30 cellular contexts compared by ENCODE assay signal in the genomic region with DNA sequence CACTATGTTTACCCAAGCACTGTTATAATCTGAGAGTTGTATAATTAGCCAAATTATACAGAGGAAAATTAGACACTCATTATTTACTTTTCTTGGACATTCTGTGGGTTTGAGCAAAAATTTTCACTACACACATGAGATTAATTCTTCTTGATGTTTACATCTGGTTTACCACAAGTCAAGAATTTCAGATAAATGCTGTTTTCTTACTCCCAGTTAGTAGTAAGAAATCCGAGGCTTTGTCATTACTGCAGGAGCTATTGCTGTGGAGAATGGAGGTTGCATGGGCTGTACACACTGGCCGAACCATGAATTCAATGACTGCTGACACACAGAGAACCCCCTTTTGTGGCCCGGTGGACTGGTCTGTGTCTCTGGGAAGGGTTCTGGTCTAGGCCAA.
"Had no signal": no experiment of that assay in that cellular context is flagged by ENCODE, and none has a peak within 500 bp of the region (broad histone marks: within the 10 kb centered on the region; RNA-seq: fewer than 3 reads in every experiment).

No MANE protein-coding gene starts in this region.

- H3K9me3 Mint-ChIP-seq: activated CD4-positive, alpha-beta memory T cell treated with anti-CD3 and anti-CD28 coated beads for 36 hours; activated CD4-positive, alpha-beta T cell treated with anti-CD3 and anti-CD28 coated beads, Interleukin-2, amount 10 ng/mL, durations not matched to agents 24 days and 14 days; activated naive CD4-positive, alpha-beta T cell treated with anti-CD3 and anti-CD28 coated beads for 36 hours; activated naive CD4-positive, alpha-beta T cell treated with anti-CD3 and anti-CD28 coated beads, Interleukin-2, amount 50 U/mL, for 24 hours; activated naive CD8-positive, alpha-beta T cell treated with anti-CD3 and anti-CD28 coated beads for 36 hours; activated naive CD8-positive, alpha-beta T cell treated with anti-CD3 and anti-CD28 coated beads, Interleukin-2, amount 50 U/mL, for 24 hours; activated T-helper 1 cell treated with anti-CD3 and anti-CD28 coated beads, Interleukin-12 subunit alpha, Interleukin-12 subunit beta, Interleukin-2, Interleukin-4 antibody, amounts not matched to agents 30 ng/mL and 10 ng/mL and 1 ng/mL, durations not matched to agents 14 hours and 24 hours and 36 hours; activated T-helper 2 cell treated with anti-CD3 and anti-CD28 coated beads, Interferon-gamma antibody, Interleukin-2, Interleukin-4, amounts not matched to agents 10 μg/mL and 5 μg/mL and 100 μg/mL, durations not matched to agents 14 hours and 24 hours and 36 hours had no signal

- H3K4me1 Mint-ChIP-seq: activated CD4-positive, alpha-beta T cell treated with anti-CD3 and anti-CD28 coated beads for 36 hours; activated CD4-positive, alpha-beta T cell treated with anti-CD3 and anti-CD28 coated beads, Interleukin-2, amount 10 ng/mL, durations not matched to agents 24 days and 14 days; activated CD8-positive, alpha-beta memory T cell treated with anti-CD3 and anti-CD28 coated beads, Interleukin-2, amount 10 ng/mL, durations not matched to agents 7 days and 5 days; activated naive CD4-positive, alpha-beta T cell treated with anti-CD3 and anti-CD28 coated beads, Interleukin-2, amount 50 U/mL, for 24 hours; activated naive CD8-positive, alpha-beta T cell treated with anti-CD3 and anti-CD28 coated beads for 36 hours had no signal

- ATAC-seq: activated CD4-positive, alpha-beta T cell treated with anti-CD3 and anti-CD28 coated beads for 36 hours; activated CD8-positive, alpha-beta memory T cell treated with anti-CD3 and anti-CD28 coated beads, Interleukin-2, amount 10 ng/mL, durations not matched to agents 7 days and 5 days; activated CD8-positive, alpha-beta T cell treated with anti-CD3 and anti-CD28 coated beads, Interleukin-2, amount 10 ng/mL, durations not matched to agents 7 days and 5 days; activated naive CD8-positive, alpha-beta T cell treated with anti-CD3 and anti-CD28 coated beads, Interleukin-2, amount 50 U/mL, for 24 hours; body of pancreas; gastrocnemius medialis; heart left ventricle had no signal

- H3K9me3 ChIP-seq: adrenal gland, ascending aorta, body of pancreas, colonic mucosa, esophagus squamous epithelium, gastrocnemius medialis, heart left ventricle had no signal

- H3K27ac Mint-ChIP-seq: activated CD4-positive, alpha-beta memory T cell treated with anti-CD3 and anti-CD28 coated beads for 36 hours; activated CD4-positive, alpha-beta T cell treated with anti-CD3 and anti-CD28 coated beads for 36 hours; activated CD4-positive, alpha-beta T cell treated with anti-CD3 and anti-CD28 coated beads, Interleukin-2, amount 10 ng/mL, durations not matched to agents 24 days and 14 days; activated CD8-positive, alpha-beta memory T cell treated with anti-CD3 and anti-CD28 coated beads, Interleukin-2, amount 10 ng/mL, durations not matched to agents 7 days and 5 days; activated CD8-positive, alpha-beta T cell treated with anti-CD3 and anti-CD28 coated beads, Interleukin-2, amount 10 ng/mL, durations not matched to agents 7 days and 5 days; activated naive CD4-positive, alpha-beta T cell treated with anti-CD3 and anti-CD28 coated beads for 36 hours; activated naive CD4-positive, alpha-beta T cell treated with anti-CD3 and anti-CD28 coated beads, Interleukin-2, amount 50 U/mL, for 24 hours; activated naive CD8-positive, alpha-beta T cell treated with anti-CD3 and anti-CD28 coated beads for 36 hours; activated naive CD8-positive, alpha-beta T cell treated with anti-CD3 and anti-CD28 coated beads, Interleukin-2, amount 50 U/mL, for 24 hours; activated T-helper 1 cell treated with anti-CD3 and anti-CD28 coated beads, Interleukin-12 subunit alpha, Interleukin-12 subunit beta, Interleukin-2, Interleukin-4 antibody, amounts not matched to agents 30 ng/mL and 10 ng/mL and 1 ng/mL, durations not matched to agents 14 hours and 24 hours and 36 hours; activated T-helper 2 cell treated with anti-CD3 and anti-CD28 coated beads, Interferon-gamma antibody, Interleukin-2, Interleukin-4, amounts not matched to agents 10 μg/mL and 5 μg/mL and 100 μg/mL, durations not matched to agents 14 hours and 24 hours and 36 hours had no signal

- DNase-seq: activated CD4-positive, alpha-beta memory T cell treated with anti-CD3 and anti-CD28 coated beads for 36 hours; activated CD4-positive, alpha-beta T cell treated with anti-CD3 and anti-CD28 coated beads for 36 hours; activated CD4-positive, alpha-beta T cell treated with anti-CD3 and anti-CD28 coated beads, Interleukin-2, amount 10 ng/mL, durations not matched to agents 24 days and 14 days; activated CD4-positive, CD25-positive, alpha-beta regulatory T cell; activated CD4-positive, CD25-positive, alpha-beta regulatory T cell treated with anti-CD3 and anti-CD28 coated beads, Interleukin-2, amount 50 U/mL, for 72 hours; activated CD8-positive, alpha-beta memory T cell treated with anti-CD3 and anti-CD28 coated beads, Interleukin-2, amount 10 ng/mL, durations not matched to agents 7 days and 5 days; activated CD8-positive, alpha-beta memory T cell treated with anti-CD3 and anti-CD28 coated beads, Interleukin-2, amount 50 U/mL, for 4 hours; activated CD8-positive, alpha-beta T cell treated with anti-CD3 and anti-CD28 coated beads, Interleukin-2, amount 10 ng/mL, durations not matched to agents 7 days and 5 days; activated effector memory CD4-positive, alpha-beta T cell treated with anti-CD3 and anti-CD28 coated beads, Interleukin-2, amount 50 U/mL, for 16 hours; activated naive CD4-positive, alpha-beta T cell treated with anti-CD3 and anti-CD28 coated beads for 36 hours; activated naive CD8-positive, alpha-beta T cell treated with anti-CD3 and anti-CD28 coated beads for 36 hours; activated naive CD8-positive, alpha-beta T cell treated with anti-CD3 and anti-CD28 coated beads, Interleukin-2, amount 50 U/mL, for 24 hours; activated T-cell treated with anti-CD3 and anti-CD28 coated beads, Interleukin-2, amount 50 U/mL, for 1 hour; activated T-cell treated with anti-CD3 and anti-CD28 coated beads, Interleukin-2, amount 50 U/mL, for 48 hours; adrenal gland; body of pancreas; caudate nucleus; colonic mucosa; effector CD8-positive, alpha-beta T cell; esophagus squamous epithelium; foreskin fibroblast; gastrocnemius medialis; glutamatergic neuron; heart left ventricle; T-helper 2 cell had no signal

- H3K4me3 Mint-ChIP-seq: activated CD4-positive, alpha-beta memory T cell treated with anti-CD3 and anti-CD28 coated beads for 36 hours; activated CD4-positive, alpha-beta T cell treated with anti-CD3 and anti-CD28 coated beads for 36 hours; activated CD4-positive, alpha-beta T cell treated with anti-CD3 and anti-CD28 coated beads, Interleukin-2, amount 10 ng/mL, durations not matched to agents 24 days and 14 days; activated CD8-positive, alpha-beta memory T cell treated with anti-CD3 and anti-CD28 coated beads, Interleukin-2, amount 10 ng/mL, durations not matched to agents 7 days and 5 days; activated CD8-positive, alpha-beta T cell treated with anti-CD3 and anti-CD28 coated beads, Interleukin-2, amount 10 ng/mL, durations not matched to agents 7 days and 5 days; activated naive CD4-positive, alpha-beta T cell treated with anti-CD3 and anti-CD28 coated beads for 36 hours; activated naive CD4-positive, alpha-beta T cell treated with anti-CD3 and anti-CD28 coated beads, Interleukin-2, amount 50 U/mL, for 24 hours; activated naive CD8-positive, alpha-beta T cell treated with anti-CD3 and anti-CD28 coated beads for 36 hours; activated naive CD8-positive, alpha-beta T cell treated with anti-CD3 and anti-CD28 coated beads, Interleukin-2, amount 50 U/mL, for 24 hours; activated T-helper 1 cell treated with anti-CD3 and anti-CD28 coated beads, Interleukin-12 subunit alpha, Interleukin-12 subunit beta, Interleukin-2, Interleukin-4 antibody, amounts not matched to agents 30 ng/mL and 10 ng/mL and 1 ng/mL, durations not matched to agents 14 hours and 24 hours and 36 hours had no signal

- H3K27me3 ChIP-seq: adrenal gland, ascending aorta, body of pancreas, colonic mucosa, esophagus squamous epithelium, gastrocnemius medialis, heart left ventricle had no signal

- H3K4me3 ChIP-seq: adrenal gland, ascending aorta, body of pancreas, colonic mucosa, esophagus squamous epithelium, gastrocnemius medialis, heart left ventricle had no signal

- H3K27ac ChIP-seq: adrenal gland, ascending aorta, body of pancreas, colonic mucosa, epithelial cell of prostate, esophagus squamous epithelium, gastrocnemius medialis, heart left ventricle had no signal

- H3K36me3 Mint-ChIP-seq: activated CD4-positive, alpha-beta memory T cell treated with anti-CD3 and anti-CD28 coated beads for 36 hours; activated CD8-positive, alpha-beta memory T cell treated with anti-CD3 and anti-CD28 coated beads, Interleukin-2, amount 10 ng/mL, durations not matched to agents 7 days and 5 days; activated naive CD4-positive, alpha-beta T cell treated with anti-CD3 and anti-CD28 coated beads, Interleukin-2, amount 50 U/mL, for 24 hours; activated naive CD8-positive, alpha-beta T cell treated with anti-CD3 and anti-CD28 coated beads for 36 hours had no signal

- H3K36me3 ChIP-seq: adrenal gland, ascending aorta, colonic mucosa, esophagus squamous epithelium, gastrocnemius medialis, heart left ventricle had no signal

- H3K4me1 ChIP-seq: adrenal gland, ascending aorta, body of pancreas, colonic mucosa, esophagus squamous epithelium, gastrocnemius medialis had no signal

- H3K27me3 Mint-ChIP-seq: activated CD4-positive, alpha-beta T cell treated with anti-CD3 and anti-CD28 coated beads for 36 hours; activated CD4-positive, alpha-beta T cell treated with anti-CD3 and anti-CD28 coated beads, Interleukin-2, amount 10 ng/mL, durations not matched to agents 24 days and 14 days; activated CD8-positive, alpha-beta memory T cell treated with anti-CD3 and anti-CD28 coated beads, Interleukin-2, amount 10 ng/mL, durations not matched to agents 7 days and 5 days; activated naive CD4-positive, alpha-beta T cell treated with anti-CD3 and anti-CD28 coated beads, Interleukin-2, amount 50 U/mL, for 24 hours; activated naive CD8-positive, alpha-beta T cell treated with anti-CD3 and anti-CD28 coated beads for 36 hours; activated naive CD8-positive, alpha-beta T cell treated with anti-CD3 and anti-CD28 coated beads, Interleukin-2, amount 50 U/mL, for 24 hours had no signal
